In the genomic region with DNA sequence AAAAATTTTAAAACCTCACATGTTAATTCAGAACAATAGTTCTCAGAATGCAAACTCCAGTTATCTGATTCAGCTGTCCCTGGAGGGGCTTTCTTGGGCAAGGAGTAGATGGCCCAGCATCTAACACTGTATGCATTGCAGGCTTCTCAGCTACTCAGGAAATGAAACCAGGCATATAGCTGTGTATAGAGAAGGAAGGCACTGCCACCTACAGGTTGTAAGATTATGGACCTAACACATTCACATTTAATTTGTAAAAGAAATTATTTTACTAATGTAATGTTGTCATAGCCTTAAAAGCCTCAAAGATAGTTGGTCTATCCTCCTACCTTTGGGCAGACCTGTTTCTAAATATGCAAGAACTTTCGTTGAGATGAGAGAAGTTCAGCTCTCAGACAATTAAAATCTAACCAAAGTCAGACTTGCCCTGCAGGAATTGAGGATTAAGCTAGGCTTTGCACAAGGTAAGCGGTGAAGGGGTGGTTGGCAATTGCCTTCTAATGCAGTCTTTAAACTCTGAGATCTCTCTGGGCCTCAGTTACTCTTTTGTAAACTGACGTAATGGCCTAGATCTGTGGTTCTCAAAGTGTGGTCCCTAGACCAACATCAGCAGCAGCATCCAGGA, we compare ENCODE assay signal across 2 cellular contexts.
A peak's percentile ranks its signal among the peaks of the same experiment; 100 is the strongest.
TF ChIP-seq lines count a peak whose summit lies in the region.

No MANE protein-coding gene starts in this region.

TF ChIP-seq in IMR-90, 13 proteins besides CTCF, POLR2A, EP300 and RAD21:
- TF ChIP-seq MXI1 (IDR thresholded peaks at IDR 0.05; ENCODE audit: borderline replicate concordance, low read depth, low read length): no peak
- TF ChIP-seq RCOR1 (IDR thresholded peaks at IDR 0.05; ENCODE audit: insufficient replicate concordance, low read length): no peak
- peak; percentile 91 for TF ChIP-seq SMC3 (IDR thresholded peaks at IDR 0.05; ENCODE audit: low read depth, low read length)

TF ChIP-seq in HepG2, 621 proteins besides CTCF, POLR2A, EP300 and RAD21:
- peak; percentile 41; the same call in 1 of the 2 replicates for TF ChIP-seq SMC3 (IDR thresholded peaks at IDR 0.05; ENCODE audit: low read length)
- TF ChIP-seq ZNF629 (CRISPR knock-in tag; conservative IDR thresholded peaks at IDR 0.05): no peak
- TF ChIP-seq STAG1 (CRISPR knock-in tag; IDR thresholded peaks at IDR 0.05): peak; percentile 75
TF ChIP-seq in HepG2: peak in this region for 2.
